8 cellular contexts compared by ENCODE assay signal in the genomic region with DNA sequence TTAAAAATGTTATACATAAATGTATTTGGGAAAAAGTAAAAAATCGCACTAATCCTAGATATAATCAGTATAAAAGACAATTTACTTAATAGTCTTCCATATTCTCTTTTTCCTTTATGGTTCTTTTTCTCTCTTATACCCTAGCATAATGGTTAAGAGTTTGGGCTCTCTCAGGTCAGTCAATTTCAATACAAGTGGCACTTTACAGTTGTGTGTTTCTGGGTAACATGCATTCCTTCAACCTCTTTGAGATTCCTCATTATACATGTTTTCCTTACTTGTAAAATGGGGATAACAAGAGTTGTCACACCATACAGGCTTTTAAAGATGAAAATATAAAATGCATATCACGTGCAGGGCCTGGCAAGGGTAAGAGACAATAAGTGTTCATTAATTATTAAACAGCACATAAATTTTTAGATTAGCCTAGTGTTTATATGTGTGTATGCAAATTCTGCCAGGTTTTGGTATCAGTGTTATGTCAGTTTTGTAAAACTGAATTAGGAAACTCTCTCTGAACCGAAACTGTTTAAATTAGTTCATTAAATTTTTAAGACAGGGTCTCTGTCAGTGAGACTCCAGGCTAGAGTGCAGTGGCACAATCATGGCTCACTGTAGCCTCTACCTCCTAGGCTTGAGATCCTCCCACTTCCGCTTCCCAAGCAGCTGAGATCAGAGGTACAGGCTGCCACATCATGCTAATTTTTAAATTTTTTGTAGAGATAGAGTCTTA. TPM values are rescaled to one million over a fixed set of nuclear protein-coding genes. Genes with fewer than 3 reads are reported as not detected.
A peak's percentile ranks its signal among the peaks of the same experiment; 100 is the strongest.
DNase-seq lines count a peak whose midpoint lies in the region; ATAC-seq and TF ChIP-seq lines count a peak whose summit lies in the region.

No MANE protein-coding gene starts in this region.

- H3K36me3 ChIP-seq in brain microvascular endothelial cell (replicated peaks): no peaks in the 10 kb centered on the region

- in situ Hi-C loops in brain microvascular endothelial cell (cut with HindIII; ENCODE audit: low pct_ligation_motif_present, low sequenced_read_pairs): no loop called here

- no peak overlapping the region for H3K27ac ChIP-seq in brain microvascular endothelial cell

- peaks cover 35% of the 10 kb centered on the region for H3K4me1 Mint-ChIP-seq in Calu3 (ENCODE audit: low read depth, unreplicated experiment)

- peak; percentile 68 for ATAC-seq in GM19438 (IDR thresholded peaks at IDR 0.05; ENCODE audit: low read depth, unreplicated experiment)
- ATAC-seq in HG03432 (IDR thresholded peaks at IDR 0.05; ENCODE audit: unreplicated experiment): peak; percentile 70
- peak; percentile 53 to 81 for ATAC-seq in activated naive CD4-positive, alpha-beta T cell treated with anti-CD3 and anti-CD28 coated beads, Interleukin-2, amount 50 U/mL, for 72 hours

- H3K27me3 Mint-ChIP-seq in Calu3 (ENCODE audit: unreplicated experiment): no peaks in the 10 kb centered on the region

- no TSS peak for BruUV-seq in Calu3 (replicated peaks; lab: Mats Ljungman, UMichigan)

- TF ChIP-seq CTCF in Calu3 (IDR thresholded peaks at IDR 0.05; ENCODE audit: unreplicated experiment): no peak
- TF ChIP-seq CTCF in brain microvascular endothelial cell (IDR thresholded peaks at IDR 0.05; ENCODE audit: low read depth, low read length, missing control alignments): no peak

- intact Hi-C loops in Calu3 (cut with micrococcal nuclease; ENCODE audit: unreplicated experiment): no loop called here

- DNase-seq in Calu3: no peak
- no peak for DNase-seq in activated naive CD4-positive, alpha-beta T cell treated with anti-CD3 and anti-CD28 coated beads, Interleukin-2, amount 50 U/mL, for 72 hours (ENCODE audit: low spot score in 2 of 2)
- DNase-seq in brain microvascular endothelial cell: no peak
- DNase-seq in HUDEP-2 (lab: John Stamatoyannopoulos, UW; ENCODE audit: unreplicated experiment in 76 of 76): no peak
- DNase-seq in NCI-H146 (lab: John Stamatoyannopoulos, UW): no peak
- DNase-seq in NCI-H774 (lab: John Stamatoyannopoulos, UW): no peak

- CTCF ChIA-PET in Calu3 (lab: Charles Lee): interaction anchor here (0.6 kb wide), 2 partner anchors 39 to 768 kb away, joined by 3 to 4 read pairs; no protein-coding TSS in a partner anchor

- no peaks in the 10 kb centered on the region for H3K27me3 ChIP-seq in brain microvascular endothelial cell (replicated peaks)

- H3K9me3 Mint-ChIP-seq in Calu3 (ENCODE audit: low read depth, unreplicated experiment): no peaks in the 10 kb centered on the region
- no peaks in the 10 kb centered on the region for H3K9me3 Mint-ChIP-seq in activated naive CD4-positive, alpha-beta T cell treated with anti-CD3 and anti-CD28 coated beads, Interleukin-2, amount 50 U/mL, for 72 hours

- H3K27ac Mint-ChIP-seq in Calu3 (ENCODE audit: unreplicated experiment): peak overlapping the region; percentile 58
- H3K27ac Mint-ChIP-seq in activated naive CD4-positive, alpha-beta T cell treated with anti-CD3 and anti-CD28 coated beads, Interleukin-2, amount 50 U/mL, for 72 hours: peak overlapping the region in 1 of 2 donors; percentile 60

- H3K4me3 ChIP-seq in brain microvascular endothelial cell (ENCODE audit: low read depth, low read length): no peak overlapping the region

- H3K36me3 Mint-ChIP-seq in Calu3 (ENCODE audit: insufficient read depth, unreplicated experiment): peaks cover 13% of the 10 kb centered on the region
- no peaks in the 10 kb centered on the region for H3K36me3 Mint-ChIP-seq in activated naive CD4-positive, alpha-beta T cell treated with anti-CD3 and anti-CD28 coated beads, Interleukin-2, amount 50 U/mL, for 72 hours

- peak overlapping the region; percentile 17 for H3K4me3 Mint-ChIP-seq in Calu3 (ENCODE audit: low read depth, unreplicated experiment)

RNA-seq across cellular contexts. Expression of a gene that starts 49.8 kb away (rescaled TPM):
- 63.4 and 63.5 TPM in 2 replicates for total RNA-seq in Calu3 (2022)
- 10 to 100 TPM; 62.0 to 86.2 TPM for total RNA-seq in activated naive CD4-positive, alpha-beta T cell treated with anti-CD3 and anti-CD28 coated beads, Interleukin-2, amount 50 U/mL, for 72 hours
